1 cellular context compared by ENCODE assay signal in genomic region chr14:59787045-59787674, GRCh38.
TF ChIP-seq lines count a peak whose summit lies in the region.

No MANE protein-coding gene starts in this region.

TF ChIP-seq in GM23338, 12 proteins besides CTCF, POLR2A, EP300 and RAD21 (continued from another document):
- TF ChIP-seq ZNF462 (CRISPR knock-in tag; IDR thresholded peaks at IDR 0.05) (no peak), POLR2AphosphoS5 (IDR thresholded peaks at IDR 0.05; ENCODE audit: low read depth) (no peak), CREB1 (CRISPR knock-in tag; IDR thresholded peaks at IDR 0.05; ENCODE audit: low read depth) (no peak), REST (IDR thresholded peaks at IDR 0.05; ENCODE audit: unreplicated experiment) (no peak), ZNF114 (CRISPR knock-in tag; IDR thresholded peaks at IDR 0.05) (no peak), STAT1 (IDR thresholded peaks at IDR 0.05; ENCODE audit: unreplicated experiment) (no peak), EZH2 (IDR thresholded peaks at IDR 0.05; ENCODE audit: low read depth, unreplicated experiment) (no peak), ZNF331 (CRISPR knock-in tag; IDR thresholded peaks at IDR 0.05; ENCODE audit: low read depth) (no peak), ETS1 (IDR thresholded peaks at IDR 0.05) (no peak), EZH2phosphoT487 (IDR thresholded peaks at IDR 0.05; ENCODE audit: unreplicated experiment) (no peak), NANOG (IDR thresholded peaks at IDR 0.05; ENCODE audit: borderline replicate concordance) (no peak)
